ENCODE assay signal across 8 cellular contexts in genomic region chr17:79008666-79009387, GRCh38. TPM values are rescaled to one million over a fixed set of nuclear protein-coding genes. Genes with fewer than 3 reads are reported as not detected.
DNase-seq lines count a peak whose midpoint lies in the region; ATAC-seq and TF ChIP-seq lines count a peak whose summit lies in the region.

No MANE protein-coding gene starts in this region.

- H3K4me1 ChIP-seq in mononuclear cell (ENCODE audit: insufficient read depth, low read length): peaks cover 47% of the 10 kb centered on the region

- no peak for TF ChIP-seq CTCF in 22Rv1 (IDR thresholded peaks at IDR 0.05)
- no peak for TF ChIP-seq CTCF in HL-60 (IDR thresholded peaks at IDR 0.05; ENCODE audit: insufficient read depth, low read length)
- no peak for TF ChIP-seq CTCF in choroid plexus epithelial cell (conservative IDR thresholded peaks at IDR 0.05; ENCODE audit: low read depth, low read length)

- DNase-seq in HL-60 (ENCODE audit: low read depth in 1 of 2, low spot score in 1 of 2) (no peak), choroid plexus epithelial cell (ENCODE audit: low read depth) (no peak), iPS-NIHi11 (ENCODE audit: low spot score) (no peak), LoVo (ENCODE audit: low spot score) (no peak), GM19240 (ENCODE audit: insufficient read length, low spot score) (no peak)

- H3K27me3 ChIP-seq in HL-60 (ENCODE audit: insufficient read depth, poor library complexity, severe bottlenecking) (no peaks in the 10 kb centered on the region), mononuclear cell (ENCODE audit: insufficient read depth, low read length) (no peaks in the 10 kb centered on the region)

- ATAC-seq in HG03025 (IDR thresholded peaks at IDR 0.05; ENCODE audit: low FRiP score, unreplicated experiment): no peak

- H3K4me3 ChIP-seq in HL-60 (replicated peaks; ENCODE audit: insufficient read depth, low read length): peak overlapping the region; percentile 78
- peak overlapping the region; percentile 96 for H3K4me3 ChIP-seq in choroid plexus epithelial cell (ENCODE audit: low read depth, low read length)
- H3K4me3 ChIP-seq in mononuclear cell (ENCODE audit: low read length): peak overlapping the region; percentile 88

- peak overlapping the region; percentile 99 for H3K27ac ChIP-seq in 22Rv1
- peak overlapping the region; percentile 77 for H3K27ac ChIP-seq in HL-60 (replicated peaks)

- no peaks in the 10 kb centered on the region for H3K9me3 ChIP-seq in mononuclear cell (ENCODE audit: low read depth, low read length)

RNA-seq across cellular contexts. Expression of gene CANT1, which starts 0.7 kb away (rescaled TPM):
- 28.1 TPM for total RNA-seq in mononuclear cell

RNA-seq across cellular contexts. Expression of gene C1QTNF1, which starts 15.1 kb away (rescaled TPM):
- total RNA-seq in mononuclear cell: 0.10 TPM

RNA-seq across cellular contexts. Expression of gene LGALS3BP, which starts 29.1 kb away (rescaled TPM):
- 20.5 TPM for total RNA-seq in mononuclear cell
